ENCODE assay signal across 12 cellular contexts in genomic region chr2:37569986-37570688, GRCh38.
DNase-seq lines count a peak whose midpoint lies in the region; ATAC-seq and TF ChIP-seq lines count a peak whose summit lies in the region.
"Had no signal": no experiment of that assay in that cellular context is flagged by ENCODE, and none has a peak within 500 bp of the region (broad histone marks: within the 10 kb centered on the region; RNA-seq: fewer than 3 reads in every experiment).

No MANE protein-coding gene starts in this region.

- WGBS in smooth muscle cell (ENCODE audit: low lambda C conversion rate) = 16% methylated on average over 3 of the region's 3 CpGs

- H4K20me1 ChIP-seq in smooth muscle cell (ENCODE audit: low read depth) = no peaks in the 10 kb centered on the region

- no peak overlapping the region for H2AFZ ChIP-seq in smooth muscle cell (ENCODE audit: low read depth)

- intact Hi-C loops in ascending aorta (cut with DNase I) = loop anchor here (5.0 kb wide), 1 partner anchor 43 kb away; no protein-coding TSS in a partner anchor

- no peak for ATAC-seq in effector memory CD8-positive, alpha-beta T cell (replicated peaks)
- ATAC-seq in HG03460 (IDR thresholded peaks at IDR 0.05; ENCODE audit: unreplicated experiment) = no peak
- ATAC-seq: esophagus mucosa had no signal

- H3K4me3 Mint-ChIP-seq in effector memory CD8-positive, alpha-beta T cell = no peak overlapping the region
- H3K4me3 Mint-ChIP-seq: activated CD8-positive, alpha-beta memory T cell treated with anti-CD3 and anti-CD28 coated beads, Interleukin-2, amount 10 ng/mL, durations not matched to agents 7 days and 5 days had no signal

- H3K9ac ChIP-seq in smooth muscle cell (ENCODE audit: low read depth) = peak overlapping the region; percentile 69

- no peak overlapping the region for H3K27ac Mint-ChIP-seq in effector memory CD8-positive, alpha-beta T cell
- H3K27ac Mint-ChIP-seq: activated CD8-positive, alpha-beta memory T cell treated with anti-CD3 and anti-CD28 coated beads, Interleukin-2, amount 10 ng/mL, durations not matched to agents 7 days and 5 days had no signal

- no peaks in the 10 kb centered on the region for H3K27me3 ChIP-seq in ascending aorta
- H3K27me3 ChIP-seq in smooth muscle cell (ENCODE audit: low read depth) = no peaks in the 10 kb centered on the region

- H3K27me3 Mint-ChIP-seq in effector memory CD8-positive, alpha-beta T cell = no peaks in the 10 kb centered on the region

- TF ChIP-seq CTCF in ascending aorta (IDR thresholded peaks at IDR 0.05) (no peak), fibroblast of villous mesenchyme (IDR thresholded peaks at IDR 0.05; ENCODE audit: insufficient read depth, low read depth, low read length) (no peak), smooth muscle cell (IDR thresholded peaks at IDR 0.05; ENCODE audit: borderline replicate concordance, insufficient read depth, poor library complexity, severe bottlenecking) (no peak)

- peaks cover 6% of the 10 kb centered on the region for H3F3A ChIP-seq in smooth muscle cell (ENCODE audit: low read depth)

- H3K4me3 ChIP-seq in ascending aorta (no peak overlapping the region), fibroblast of villous mesenchyme (ENCODE audit: low read depth, low read length) (no peak overlapping the region), smooth muscle cell (no peak overlapping the region)

- no peaks in the 10 kb centered on the region for H3K79me2 ChIP-seq in smooth muscle cell (ENCODE audit: low read depth)

- H3K36me3 Mint-ChIP-seq in effector memory CD8-positive, alpha-beta T cell (ENCODE audit: insufficient read depth) = no peaks in the 10 kb centered on the region

- DNase-seq in LoVo (ENCODE audit: low spot score) (peak; percentile 35), ascending aorta (ENCODE audit: low spot score in 2 of 2) (no peak), fibroblast of villous mesenchyme (ENCODE audit: low read depth) (peak; percentile 86), smooth muscle cell (lab: John Stamatoyannopoulos, UW; ENCODE audit: unreplicated experiment) (no peak), NCI-H187 (lab: John Stamatoyannopoulos, UW) (no peak)
- no peak for DNase-seq in effector memory CD8-positive, alpha-beta T cell
- DNase-seq: activated naive CD4-positive, alpha-beta T cell treated with anti-CD3 and anti-CD28 coated beads, Interleukin-2, amount 50 U/mL, for 16 hours; cerebellar nuclear complex; MM.1S had no signal

- H3K9me3 ChIP-seq in ascending aorta (no peaks in the 10 kb centered on the region), smooth muscle cell (replicated peaks; ENCODE audit: low read depth) (no peaks in the 10 kb centered on the region)

- peaks cover 11 to 12% of the 10 kb centered on the region in 2 donors for H3K4me1 Mint-ChIP-seq in effector memory CD8-positive, alpha-beta T cell (ENCODE audit: low read depth in 2 of 2)

- H3K36me3 ChIP-seq in ascending aorta = no peaks in the 10 kb centered on the region
- H3K36me3 ChIP-seq in smooth muscle cell (ENCODE audit: low read depth) = no peaks in the 10 kb centered on the region

- H3K4me2 ChIP-seq in smooth muscle cell = peak overlapping the region; percentile 23

- peaks cover 8 to 21% of the 10 kb centered on the region in 2 donors for H3K4me1 ChIP-seq in ascending aorta
- H3K4me1 ChIP-seq in smooth muscle cell (ENCODE audit: low read depth) = peaks cover 6% of the 10 kb centered on the region

- H3K27ac ChIP-seq in ascending aorta (peak overlapping the region; percentile 10 to 71), smooth muscle cell (ENCODE audit: low read depth) (peak overlapping the region; percentile 93)

- H3K9me3 Mint-ChIP-seq in effector memory CD8-positive, alpha-beta T cell = no peaks in the 10 kb centered on the region

Comparison
In these comparisons a context has a peak if more than half of its experiments do, and no peak if none do; other contexts are left out.
1. DNase-seq: peak in LoVo (single experiment) and fibroblast of villous mesenchyme (single experiment); none in ascending aorta (0 of 2), smooth muscle cell (single experiment), NCI-H187 (0 of 2) and effector memory CD8-positive, alpha-beta T cell (0 of 3).